Comparison of ENCODE assay signal across 23 cellular contexts in genomic region chr2:58794103-58794502, GRCh38.
"Had no signal": no experiment of that assay in that cellular context is flagged by ENCODE, and none has a peak within 500 bp of the region (broad histone marks: within the 10 kb centered on the region; RNA-seq: fewer than 3 reads in every experiment).

No MANE protein-coding gene starts in this region.

- H3K36me3 Mint-ChIP-seq: activated naive CD8-positive, alpha-beta T cell treated with anti-CD3 and anti-CD28 coated beads, Interleukin-2, amount 10 ng/mL, durations not matched to agents 7 days and 5 days; natural killer cell; stimulated activated naive B cell treated with anti-CD40 and anti-IgM and Interleukin-4, amounts not matched to agents 10 μg/mL and 1 μg/mL and 100 μg/mL, for 72 hours; WTC11 had no signal

- ATAC-seq: body of pancreas; gastrocnemius medialis; left ventricle myocardium superior; natural killer cell; stimulated activated naive B cell treated with anti-CD40 and anti-IgM and Interleukin-4, amounts not matched to agents 10 μg/mL and 1 μg/mL and 100 μg/mL, for 72 hours; WTC11 had no signal

- H3K27me3 ChIP-seq: body of pancreas, cardiac muscle cell, esophagus squamous epithelium, gastrocnemius medialis, uterus had no signal

- H3K36me3 ChIP-seq: cardiac muscle cell, esophagus squamous epithelium, gastrocnemius medialis, uterus had no signal

- H3K4me1 ChIP-seq: body of pancreas, esophagus squamous epithelium, gastrocnemius medialis, uterus had no signal

- H3K27me3 Mint-ChIP-seq: activated naive CD8-positive, alpha-beta T cell treated with anti-CD3 and anti-CD28 coated beads, Interleukin-2, amount 10 ng/mL, durations not matched to agents 7 days and 5 days; progenitor cell of endocrine pancreas had no signal

- H3K9me3 Mint-ChIP-seq: activated naive CD4-positive, alpha-beta T cell treated with anti-CD3 and anti-CD28 coated beads for 36 hours; activated naive CD8-positive, alpha-beta T cell treated with anti-CD3 and anti-CD28 coated beads, Interleukin-2, amount 10 ng/mL, durations not matched to agents 7 days and 5 days; endodermal cell; stimulated activated naive B cell treated with anti-CD40 and anti-IgM and Interleukin-4, amounts not matched to agents 10 μg/mL and 1 μg/mL and 100 μg/mL, for 72 hours; WTC11 had no signal

- H3K27ac Mint-ChIP-seq: activated naive CD4-positive, alpha-beta T cell treated with anti-CD3 and anti-CD28 coated beads for 36 hours; activated naive CD8-positive, alpha-beta T cell treated with anti-CD3 and anti-CD28 coated beads, Interleukin-2, amount 10 ng/mL, durations not matched to agents 7 days and 5 days; endodermal cell; mesothelial cell of epicardium; natural killer cell; progenitor cell of endocrine pancreas; stimulated activated naive B cell treated with anti-CD40 and anti-IgM and Interleukin-4, amounts not matched to agents 10 μg/mL and 1 μg/mL and 100 μg/mL, for 72 hours; WTC11 had no signal

- H3K4me1 Mint-ChIP-seq: activated naive CD8-positive, alpha-beta T cell treated with anti-CD3 and anti-CD28 coated beads, Interleukin-2, amount 10 ng/mL, durations not matched to agents 7 days and 5 days; endodermal cell; natural killer cell; stimulated activated naive B cell treated with anti-CD40 and anti-IgM and Interleukin-4, amounts not matched to agents 10 μg/mL and 1 μg/mL and 100 μg/mL, for 72 hours; WTC11 had no signal

- DNase-seq: activated CD4-positive, alpha-beta T cell treated with anti-CD3 and anti-CD28 coated beads, Interleukin-2, amount 50 U/mL, for 48 hours; activated naive CD4-positive, alpha-beta T cell treated with anti-CD3 and anti-CD28 coated beads for 36 hours; activated naive CD8-positive, alpha-beta T cell treated with anti-CD3 and anti-CD28 coated beads, Interleukin-2, amount 10 ng/mL, durations not matched to agents 7 days and 5 days; activated T-cell treated with anti-CD3 and anti-CD28 coated beads, Interleukin-2, amount 50 U/mL, for 48 hours; body of pancreas; cortex of kidney; endodermal cell; esophagus squamous epithelium; gastrocnemius medialis; head of caudate nucleus; left ventricle myocardium superior; mammary epithelial cell; natural killer cell; retina; stimulated activated CD4-positive, alpha-beta T cell treated with anti-CD3 and anti-CD28 coated beads, Interleukin-2, amount 100 ng/mL, for 48 hours; stimulated activated CD8-positive, alpha-beta memory T cell treated with anti-CD3 and anti-CD28 coated beads, Interleukin-4, amount 100 ng/mL, for 48 hours; stimulated activated naive B cell treated with anti-CD40 and anti-IgM and Interleukin-4, amounts not matched to agents 10 μg/mL and 1 μg/mL and 100 μg/mL, for 72 hours; trophoblast cell; uterus had no signal

- H3K9me3 ChIP-seq: body of pancreas, esophagus squamous epithelium, gastrocnemius medialis, uterus had no signal

- H3K4me3 Mint-ChIP-seq: activated naive CD4-positive, alpha-beta T cell treated with anti-CD3 and anti-CD28 coated beads for 36 hours; activated naive CD8-positive, alpha-beta T cell treated with anti-CD3 and anti-CD28 coated beads, Interleukin-2, amount 10 ng/mL, durations not matched to agents 7 days and 5 days; endodermal cell; mesothelial cell of epicardium; natural killer cell; stimulated activated naive B cell treated with anti-CD40 and anti-IgM and Interleukin-4, amounts not matched to agents 10 μg/mL and 1 μg/mL and 100 μg/mL, for 72 hours; WTC11 had no signal

- H3K4me3 ChIP-seq: body of pancreas, cardiac muscle cell, esophagus squamous epithelium, gastrocnemius medialis, uterus had no signal

- H3K27ac ChIP-seq: body of pancreas, cardiac muscle cell, esophagus squamous epithelium, gastrocnemius medialis, uterus had no signal
